19 cellular contexts compared by ENCODE assay signal in the genomic region with DNA sequence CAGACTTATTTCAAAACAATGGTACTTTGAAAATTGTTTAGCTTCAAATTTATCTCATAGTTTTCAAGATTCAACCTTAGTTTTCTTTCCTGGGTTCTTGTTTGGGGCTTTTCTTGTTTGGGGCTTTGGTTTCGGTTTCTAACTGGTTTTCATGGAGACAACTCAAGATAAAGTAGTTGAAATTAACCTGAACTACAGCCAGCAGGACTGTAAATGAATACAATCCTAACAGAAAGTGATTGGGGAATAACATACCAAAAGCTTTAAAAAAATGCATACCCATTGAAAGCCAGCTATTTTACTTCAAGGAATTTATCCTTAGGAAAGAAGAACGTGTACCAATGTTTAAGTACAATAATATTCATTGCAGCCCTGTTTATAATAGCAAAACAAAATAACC.
A peak's percentile ranks its signal among the peaks of the same experiment; 100 is the strongest.
DNase-seq lines count a peak whose midpoint lies in the region; ATAC-seq, FAIRE-seq and TF ChIP-seq lines count a peak whose summit lies in the region.
"Had no signal": no experiment of that assay in that cellular context is flagged by ENCODE, and none has a peak within 500 bp of the region (broad histone marks: within the 10 kb centered on the region; RNA-seq: fewer than 3 reads in every experiment).

No MANE protein-coding gene starts in this region.

- H3K27ac ChIP-seq in GM23248, result no peak overlapping the region
- no peak overlapping the region for H3K27ac ChIP-seq in small intestine (ENCODE audit: low read depth in 1 of 2, low read length in 1 of 2)
- H3K27ac ChIP-seq in esophagus squamous epithelium, result no peak overlapping the region
- H3K27ac ChIP-seq: HL-60, RWPE1, SJCRH30 had no signal

- in situ Hi-C loops in GM23248 (cut with MboI), result no loop called here

- no peak overlapping the region for H2AFZ ChIP-seq in GM23248
- H2AFZ ChIP-seq: GM23338 had no signal

- no peaks in the 10 kb centered on the region for H3K79me2 ChIP-seq in GM23248 (ENCODE audit: insufficient read depth)

- H3K9me3 ChIP-seq in GM23248 (ENCODE audit: low read depth), result no peaks in the 10 kb centered on the region
- no peaks in the 10 kb centered on the region for H3K9me3 ChIP-seq in small intestine (ENCODE audit: control insufficient read depth, low read depth)
- no peaks in the 10 kb centered on the region for H3K9me3 ChIP-seq in esophagus squamous epithelium
- H3K9me3 ChIP-seq: SJCRH30 had no signal

- no peaks in the 10 kb centered on the region for H3F3A ChIP-seq in GM23248 (ENCODE audit: insufficient read depth)

- no peak overlapping the region for H3K9ac ChIP-seq in GM23248

- H4K20me1 ChIP-seq in GM23248 (ENCODE audit: insufficient read depth), result no peaks in the 10 kb centered on the region

- ATAC-seq in GM18861 (IDR thresholded peaks at IDR 0.05; ENCODE audit: unreplicated experiment), result no peak
- ATAC-seq: GM23338, K562 had no signal

- intact Hi-C loops in esophagus squamous epithelium (cut with DNase I) (no loop called here), head of caudate nucleus (cut with DNase I) (no loop called here)

- FAIRE-seq in small intestine (lab: Jason Lieb, UNC), result no peak
- FAIRE-seq: K562 had no signal

- H3K27me3 ChIP-seq in GM23248 (replicated peaks; ENCODE audit: insufficient read depth) (peaks cover 12% of the 10 kb centered on the region; the same call in 1 of the 2 replicates), small intestine (ENCODE audit: control insufficient read depth in 2 of 2, insufficient read depth in 2 of 2, low read length in 2 of 2) (no peaks in the 10 kb centered on the region), esophagus squamous epithelium (no peaks in the 10 kb centered on the region)
- H3K27me3 ChIP-seq: SJCRH30 had no signal

- no peak overlapping the region for H3K4me3 ChIP-seq in GM23248
- no peak overlapping the region for H3K4me3 ChIP-seq in choroid plexus epithelial cell (ENCODE audit: low read depth, low read length)
- no peak overlapping the region for H3K4me3 ChIP-seq in small intestine (ENCODE audit: low read depth in 1 of 2, low read length in 2 of 2)
- H3K4me3 ChIP-seq in esophagus squamous epithelium, result no peak overlapping the region
- H3K4me3 ChIP-seq: GM23338, K562, SJCRH30 had no signal

- H3K4me1 ChIP-seq in GM23248 (ENCODE audit: insufficient read depth), result no peaks in the 10 kb centered on the region
- H3K4me1 ChIP-seq in small intestine (ENCODE audit: control insufficient read depth in 2 of 2, insufficient read depth in 1 of 2, low read depth in 1 of 2, low read length in 1 of 2), result peaks cover 11 to 13% of the 10 kb centered on the region in 2 donors
- no peaks in the 10 kb centered on the region for H3K4me1 ChIP-seq in esophagus squamous epithelium
- H3K4me1 ChIP-seq: SJCRH30 had no signal

- WGBS in GM23248 (ENCODE audit: low coverage in 1 of 2, low lambda C conversion rate in 2 of 2, missing lambda C conversion rate in 2 of 2), 2 experiments, result 25 to 30% methylated on average over 2 of the region's 2 CpGs
- 8 to 23% (median 10%) methylated on average over 2 of the region's 2 CpGs for WGBS in small intestine, 3 donors
- 31 to 35% methylated on average over 2 of the region's 2 CpGs for WGBS in esophagus squamous epithelium, 2 donors

- no peaks in the 10 kb centered on the region for H3K36me3 ChIP-seq in GM23248 (ENCODE audit: low read depth)
- H3K36me3 ChIP-seq in small intestine (ENCODE audit: control insufficient read depth in 2 of 2, insufficient read depth in 2 of 2, low read length in 2 of 2), result no peaks in the 10 kb centered on the region
- no peaks in the 10 kb centered on the region for H3K36me3 ChIP-seq in esophagus squamous epithelium
- H3K36me3 ChIP-seq: SJCRH30 had no signal

- TF ChIP-seq POLR2A in esophagus squamous epithelium (IDR thresholded peaks at IDR 0.05), result no peak

- H3K9me2 ChIP-seq in GM23248 (ENCODE audit: insufficient read depth), result no peaks in the 10 kb centered on the region

- H3K4me2 ChIP-seq in GM23248 (ENCODE audit: unreplicated experiment), result peak overlapping the region; percentile 9
- H3K4me2 ChIP-seq: GM23338 had no signal

- DNase-seq in GM23248 (no peak), RPMI7951 (ENCODE audit: low read depth) (peak; percentile 28), choroid plexus epithelial cell (ENCODE audit: low read depth) (peak; percentile 21), small intestine (peak; percentile 14), esophagus squamous epithelium (lab: John Stamatoyannopoulos, UW) (no peak), head of caudate nucleus (no peak)
- DNase-seq: CD4-positive, alpha-beta T cell; DMS79 treated with DMSO at 0.1 percent for 48 hours; GF-D8; NCI-H1930; NCI-H2171 treated with DMSO at 0.1 percent for 48 hours; NCI-H510A; NCI-H82; SJCRH30 had no signal

- TF ChIP-seq CTCF in choroid plexus epithelial cell (conservative IDR thresholded peaks at IDR 0.05; ENCODE audit: low read depth, low read length) (no peak), esophagus squamous epithelium (IDR thresholded peaks at IDR 0.05) (no peak)

Comparison
In these comparisons a context has a peak if more than half of its experiments do, and no peak if none do; other contexts are left out.
1. DNase-seq: peak in RPMI7951 (single experiment), choroid plexus epithelial cell (single experiment) and small intestine (single experiment); none in GM23248 (single experiment), esophagus squamous epithelium (single experiment) and head of caudate nucleus (0 of 42).